ENCODE assay signal across 11 cellular contexts in genomic region chr2:96159084-96159830, GRCh38. TPM values are rescaled to one million over a fixed set of nuclear protein-coding genes. Genes with fewer than 3 reads are reported as not detected.
DNase-seq lines count a peak whose midpoint lies in the region; ATAC-seq, FAIRE-seq and TF ChIP-seq lines count a peak whose summit lies in the region.
"Had no signal": no experiment of that assay in that cellular context is flagged by ENCODE, and none has a peak within 500 bp of the region (broad histone marks: within the 10 kb centered on the region; RNA-seq: fewer than 3 reads in every experiment).

No MANE protein-coding gene starts in this region.

- H3K9me3 Mint-ChIP-seq in activated CD4-positive, alpha-beta T cell treated with anti-CD3 and anti-CD28 coated beads, Interleukin-2, amount 10 ng/mL, durations not matched to agents 7 days and 5 days = peaks cover 5% of the 10 kb centered on the region
- H3K9me3 Mint-ChIP-seq in chondrocyte (ENCODE audit: low read depth) = peaks cover 4% of the 10 kb centered on the region
- H3K9me3 Mint-ChIP-seq in progenitor cell of endocrine pancreas (ENCODE audit: low read depth) = peaks cover 5% of the 10 kb centered on the region

- no peak for ATAC-seq in SK-N-SH treated with all-trans-retinoic acid at 6 μM for 48 hours
- ATAC-seq: HCT116 had no signal

- FAIRE-seq in GM18507 (lab: Jason Lieb, UNC) = peak; percentile 78

- H3K36me3 Mint-ChIP-seq in activated CD4-positive, alpha-beta T cell treated with anti-CD3 and anti-CD28 coated beads, Interleukin-2, amount 10 ng/mL, durations not matched to agents 7 days and 5 days (ENCODE audit: low read depth) = peaks cover 5% of the 10 kb centered on the region
- no peaks in the 10 kb centered on the region for H3K36me3 Mint-ChIP-seq in chondrocyte (ENCODE audit: low read depth)
- H3K36me3 Mint-ChIP-seq in progenitor cell of endocrine pancreas (ENCODE audit: insufficient read depth) = no peaks in the 10 kb centered on the region

- CTCF ChIA-PET in activated CD4-positive, alpha-beta T cell treated with anti-CD3 and anti-CD28 coated beads, Interleukin-2, amount 10 ng/mL, durations not matched to agents 7 days and 5 days (lab: Charles Lee) = interaction anchor here (1.2 to 2.3 kb wide), 6 partner anchors 9 to 137 kb away, joined by 3 to 13 read pairs (median 8); partner anchors contain the start of gene ADRA2B

- H3K4me1 Mint-ChIP-seq in activated CD4-positive, alpha-beta T cell treated with anti-CD3 and anti-CD28 coated beads, Interleukin-2, amount 10 ng/mL, durations not matched to agents 7 days and 5 days = peaks cover 79% of the 10 kb centered on the region
- H3K4me1 Mint-ChIP-seq in chondrocyte (ENCODE audit: low read depth) = peaks cover 12% of the 10 kb centered on the region
- H3K4me1 Mint-ChIP-seq in progenitor cell of endocrine pancreas (ENCODE audit: low read depth) = peaks cover 3% of the 10 kb centered on the region

- POLR2A ChIA-PET in activated CD4-positive, alpha-beta T cell treated with anti-CD3 and anti-CD28 coated beads, Interleukin-2, amount 10 ng/mL, durations not matched to agents 7 days and 5 days (lab: Charles Lee) = no interaction called here

- peak overlapping the region; percentile 84 for H3K27ac Mint-ChIP-seq in activated CD4-positive, alpha-beta T cell treated with anti-CD3 and anti-CD28 coated beads, Interleukin-2, amount 10 ng/mL, durations not matched to agents 7 days and 5 days
- H3K27ac Mint-ChIP-seq in chondrocyte (ENCODE audit: unreplicated experiment) (no peak overlapping the region), progenitor cell of endocrine pancreas (no peak overlapping the region)

- TF ChIP-seq CTCF in chondrocyte (IDR thresholded peaks at IDR 0.05) (no peak), progenitor cell of endocrine pancreas (IDR thresholded peaks at IDR 0.05; ENCODE audit: unreplicated experiment) (no peak)

- H3K4me3 Mint-ChIP-seq in activated CD4-positive, alpha-beta T cell treated with anti-CD3 and anti-CD28 coated beads, Interleukin-2, amount 10 ng/mL, durations not matched to agents 7 days and 5 days = peak overlapping the region; percentile 11
- H3K4me3 Mint-ChIP-seq in chondrocyte (ENCODE audit: unreplicated experiment) (no peak overlapping the region), progenitor cell of endocrine pancreas (ENCODE audit: low read depth) (no peak overlapping the region)

- no peaks in the 10 kb centered on the region for H3K27me3 Mint-ChIP-seq in activated CD4-positive, alpha-beta T cell treated with anti-CD3 and anti-CD28 coated beads, Interleukin-2, amount 10 ng/mL, durations not matched to agents 7 days and 5 days
- H3K27me3 Mint-ChIP-seq in chondrocyte (ENCODE audit: low read depth) (peaks cover 8% of the 10 kb centered on the region), progenitor cell of endocrine pancreas (peaks cover 11% of the 10 kb centered on the region)

- DNase-seq in GM18507 (ENCODE audit: extremely low spot score, insufficient read length, low read depth) (no peak), chondrocyte (ENCODE audit: low spot score) (peak; percentile 62), RKO (ENCODE audit: low spot score) (no peak), progenitor cell of endocrine pancreas (ENCODE audit: low spot score, unreplicated experiment) (no peak), NCI-H2081 treated with DMSO at 0.1 percent for 48 hours (lab: John Stamatoyannopoulos, UW) (no peak)
- DNase-seq in activated CD4-positive, alpha-beta T cell treated with anti-CD3 and anti-CD28 coated beads, Interleukin-2, amount 10 ng/mL, durations not matched to agents 7 days and 5 days = peak; percentile 37
- peak; percentile 43 to 62 for DNase-seq in stimulated activated CD4-positive, alpha-beta T cell treated with anti-CD3 and anti-CD28 coated beads, Interleukin-4, amount 100 ng/mL, for 4 hours
- DNase-seq: NCI-H446 treated with DMSO at 0.1 percent for 48 hours, transverse colon had no signal

TF ChIP-seq in SK-N-SH treated with all-trans-retinoic acid at 6 μM for 48 hours, 23 proteins besides CTCF, POLR2A, EP300 and RAD21:
- no peak for TF ChIP-seq GLIS3 (CRISPR knock-in tag; IDR thresholded peaks at IDR 0.05)
- no peak for TF ChIP-seq CSRNP3 (CRISPR knock-in tag; IDR thresholded peaks at IDR 0.05)
- TF ChIP-seq PPARA (CRISPR knock-in tag; IDR thresholded peaks at IDR 0.05; ENCODE audit: borderline replicate concordance) = no peak
- no peak for TF ChIP-seq RARB (CRISPR knock-in tag; IDR thresholded peaks at IDR 0.05)
- no peak for TF ChIP-seq TOX (CRISPR knock-in tag; IDR thresholded peaks at IDR 0.05; ENCODE audit: borderline replicate concordance)
- TF ChIP-seq CSDC2 (CRISPR knock-in tag; IDR thresholded peaks at IDR 0.05) = no peak
- no peak for TF ChIP-seq TCF4 (CRISPR knock-in tag; IDR thresholded peaks at IDR 0.05; ENCODE audit: borderline replicate concordance)
- TF ChIP-seq, protein P1, sequence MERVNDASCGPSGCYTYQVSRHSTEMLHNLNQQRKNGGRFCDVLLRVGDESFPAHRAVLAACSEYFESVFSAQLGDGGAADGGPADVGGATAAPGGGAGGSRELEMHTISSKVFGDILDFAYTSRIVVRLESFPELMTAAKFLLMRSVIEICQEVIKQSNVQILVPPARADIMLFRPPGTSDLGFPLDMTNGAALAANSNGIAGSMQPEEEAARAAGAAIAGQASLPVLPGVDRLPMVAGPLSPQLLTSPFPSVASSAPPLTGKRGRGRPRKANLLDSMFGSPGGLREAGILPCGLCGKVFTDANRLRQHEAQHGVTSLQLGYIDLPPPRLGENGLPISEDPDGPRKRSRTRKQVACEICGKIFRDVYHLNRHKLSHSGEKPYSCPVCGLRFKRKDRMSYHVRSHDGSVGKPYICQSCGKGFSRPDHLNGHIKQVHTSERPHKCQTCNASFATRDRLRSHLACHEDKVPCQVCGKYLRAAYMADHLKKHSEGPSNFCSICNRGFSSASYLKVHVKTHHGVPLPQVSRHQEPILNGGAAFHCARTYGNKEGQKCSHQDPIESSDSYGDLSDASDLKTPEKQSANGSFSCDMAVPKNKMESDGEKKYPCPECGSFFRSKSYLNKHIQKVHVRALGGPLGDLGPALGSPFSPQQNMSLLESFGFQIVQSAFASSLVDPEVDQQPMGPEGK (CRISPR knock-in tag; IDR thresholded peaks at IDR 0.05; ENCODE audit: borderline replicate concordance) = no peak
- TF ChIP-seq ESRRG (CRISPR knock-in tag; IDR thresholded peaks at IDR 0.05) = no peak
- TF ChIP-seq SNAI2 (CRISPR knock-in tag; IDR thresholded peaks at IDR 0.05) = no peak
- no peak for TF ChIP-seq ZC3H10 (CRISPR knock-in tag; IDR thresholded peaks at IDR 0.05)

RNA-seq across cellular contexts. Expression of gene DUSP2, which starts 14.0 kb away (rescaled TPM):
- 10 to 100 TPM; 11.9 to 14.2 TPM for total RNA-seq in activated CD4-positive, alpha-beta T cell treated with anti-CD3 and anti-CD28 coated beads, Interleukin-2, amount 10 ng/mL, durations not matched to agents 7 days and 5 days
- total RNA-seq in chondrocyte (0.31 to 1.3 TPM (median 1.1 TPM) in 3 replicates), progenitor cell of endocrine pancreas (0.64 and 0.93 TPM in 2 replicates)

RNA-seq across cellular contexts. Expression of gene ASTL, which starts 21.0 kb away (rescaled TPM):
- total RNA-seq in activated CD4-positive, alpha-beta T cell treated with anti-CD3 and anti-CD28 coated beads, Interleukin-2, amount 10 ng/mL, durations not matched to agents 7 days and 5 days = under 1 TPM in 1 of 2 experiments, not detected in 1; 0.22 TPM
- not detected in 3 replicates for total RNA-seq in chondrocyte
- total RNA-seq in progenitor cell of endocrine pancreas = 0.29 TPM in 1 of 2 replicates, not detected in the other

RNA-seq across cellular contexts. Expression of gene ADRA2B, which starts 42.9 kb away (rescaled TPM):
- under 1 TPM in 1 of 2 experiments, not detected in 1; 0.06 TPM for total RNA-seq in activated CD4-positive, alpha-beta T cell treated with anti-CD3 and anti-CD28 coated beads, Interleukin-2, amount 10 ng/mL, durations not matched to agents 7 days and 5 days
- total RNA-seq in chondrocyte = 0.07 TPM in 1 of 3 replicates, not detected in the others
- 0.69 and 0.91 TPM in 2 replicates for total RNA-seq in progenitor cell of endocrine pancreas

RNA-seq across cellular contexts. Expression of gene STARD7, which starts 49.4 kb away (rescaled TPM):
- 100 to 1,000 TPM; 126 to 128 TPM for total RNA-seq in activated CD4-positive, alpha-beta T cell treated with anti-CD3 and anti-CD28 coated beads, Interleukin-2, amount 10 ng/mL, durations not matched to agents 7 days and 5 days
- 61.0 to 81.8 TPM (median 66.1 TPM) in 3 replicates for total RNA-seq in chondrocyte
- 117 and 118 TPM in 2 replicates for total RNA-seq in progenitor cell of endocrine pancreas

Comparison
In these comparisons a context has a peak if more than half of its experiments do, and no peak if none do; other contexts are left out.
1. DNase-seq: peak in activated CD4-positive, alpha-beta T cell treated with anti-CD3 and anti-CD28 coated beads, Interleukin-2, amount 10 ng/mL, durations not matched to agents 7 days and 5 days (single experiment), chondrocyte (single experiment) and stimulated activated CD4-positive, alpha-beta T cell treated with anti-CD3 and anti-CD28 coated beads, Interleukin-4, amount 100 ng/mL, for 4 hours (2 of 2); none in GM18507 (single experiment), RKO (single experiment), progenitor cell of endocrine pancreas (single experiment) and NCI-H2081 treated with DMSO at 0.1 percent for 48 hours (single experiment).